9 cellular contexts compared by ENCODE assay signal in the genomic region with DNA sequence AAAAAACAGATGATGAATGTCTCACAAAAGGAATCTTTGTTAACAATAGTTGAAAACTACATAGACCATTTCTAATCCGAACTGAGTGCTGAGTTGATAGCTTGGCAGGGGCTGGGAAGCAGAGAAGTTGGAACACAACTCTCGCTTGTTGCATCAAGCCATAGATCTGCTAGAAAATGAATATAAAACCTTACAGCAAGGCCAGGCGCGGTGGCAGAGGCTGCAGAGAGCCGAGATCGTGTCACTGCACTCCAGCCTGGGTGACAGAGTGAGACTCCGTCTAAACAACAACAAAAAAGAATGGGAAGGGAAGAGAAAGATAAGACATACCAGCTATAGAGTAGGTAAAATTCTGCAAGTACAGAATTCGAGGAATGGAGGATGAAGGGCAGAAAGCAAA. TPM values are rescaled to one million over a fixed set of nuclear protein-coding genes. Genes with fewer than 3 reads are reported as not detected.
"Had no signal": no experiment of that assay in that cellular context is flagged by ENCODE, and none has a peak within 500 bp of the region (broad histone marks: within the 10 kb centered on the region; RNA-seq: fewer than 3 reads in every experiment).

No MANE protein-coding gene starts in this region.

- DNase-seq: GM23248, H9, HCEC 1CT, HFFc6, KBM-7 had no signal

- H3K27ac Mint-ChIP-seq: HFFc6, IgD-negative memory B cell had no signal

- H3K9me3 Mint-ChIP-seq: H9, HFFc6 had no signal

- H3K36me3 Mint-ChIP-seq: IgD-negative memory B cell had no signal

- H3K4me1 Mint-ChIP-seq: IgD-negative memory B cell had no signal

- H3K4me3 Mint-ChIP-seq: H9, HFFc6, IgD-negative memory B cell had no signal

RNA-seq across cellular contexts. Expression of a gene that starts 28.0 kb away (rescaled TPM):
- total RNA-seq: GM23248, H1, H9, HepG2, HFFc6, HT1080 had no signal
